In genomic region chr1:88175631-88176226, GRCh38 we compare ENCODE assay signal across 1 cellular context.
TF ChIP-seq lines count a peak whose summit lies in the region.

No MANE protein-coding gene starts in this region.

TF ChIP-seq in HCT116, 20 proteins besides CTCF, POLR2A, EP300 and RAD21 (continued from another document):
- no peak for TF ChIP-seq REST (IDR thresholded peaks at IDR 0.05; ENCODE audit: low read depth)
